ENCODE assay signal across 34 cellular contexts in the genomic region with DNA sequence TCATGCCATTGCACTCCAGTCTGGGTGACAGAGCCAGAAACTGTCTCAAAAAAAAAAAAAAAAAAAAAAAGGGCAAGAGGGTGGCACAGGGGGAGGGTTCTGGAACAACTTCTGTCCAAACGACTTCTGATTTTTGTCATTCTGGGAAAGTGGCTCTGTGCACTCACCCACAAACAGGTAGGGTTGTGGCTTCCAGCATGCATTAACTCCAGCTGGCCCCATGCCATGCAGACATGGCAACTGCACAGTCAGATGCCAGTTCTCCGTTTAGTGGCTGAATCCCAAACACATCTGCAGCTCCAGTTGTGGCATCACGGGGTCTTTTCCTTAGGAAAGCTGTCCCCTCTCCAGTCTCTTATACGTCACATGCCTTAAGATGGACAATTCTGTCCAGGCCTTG. TPM values are rescaled to one million over a fixed set of nuclear protein-coding genes. Genes with fewer than 3 reads are reported as not detected.
"Had no signal": no experiment of that assay in that cellular context is flagged by ENCODE, and none has a peak within 500 bp of the region (broad histone marks: within the 10 kb centered on the region; RNA-seq: fewer than 3 reads in every experiment).

No MANE protein-coding gene starts in this region.

- H3K4me3 ChIP-seq: adrenal gland, body of pancreas, esophagus squamous epithelium, gastroesophageal sphincter, heart right ventricle had no signal

- H3K9me3 ChIP-seq: adrenal gland, body of pancreas, esophagus squamous epithelium, gastroesophageal sphincter, heart right ventricle had no signal

- H3K36me3 ChIP-seq: adrenal gland, esophagus squamous epithelium, gastroesophageal sphincter, heart right ventricle had no signal

- DNase-seq: activated CD4-positive, alpha-beta memory T cell treated with anti-CD3 and anti-CD28 coated beads for 36 hours; activated CD4-positive, alpha-beta T cell treated with anti-CD3 and anti-CD28 coated beads for 36 hours; activated CD4-positive, alpha-beta T cell treated with anti-CD3 and anti-CD28 coated beads, Interleukin-2, amount 10 ng/mL, durations not matched to agents 24 days and 14 days; activated CD4-positive, CD25-positive, alpha-beta regulatory T cell; activated CD4-positive, CD25-positive, alpha-beta regulatory T cell treated with anti-CD3 and anti-CD28 coated beads, Interleukin-2, amount 50 U/mL, for 72 hours; activated CD8-positive, alpha-beta memory T cell treated with anti-CD3 and anti-CD28 coated beads, Interleukin-2, amount 10 ng/mL, durations not matched to agents 7 days and 5 days; activated CD8-positive, alpha-beta memory T cell treated with anti-CD3 and anti-CD28 coated beads, Interleukin-2, amount 50 U/mL, for 4 hours; activated CD8-positive, alpha-beta T cell treated with anti-CD3 and anti-CD28 coated beads, Interleukin-2, amount 10 ng/mL, durations not matched to agents 7 days and 5 days; activated effector memory CD4-positive, alpha-beta T cell treated with anti-CD3 and anti-CD28 coated beads, Interleukin-2, amount 50 U/mL, for 16 hours; activated naive CD4-positive, alpha-beta T cell treated with anti-CD3 and anti-CD28 coated beads for 36 hours; activated naive CD8-positive, alpha-beta T cell treated with anti-CD3 and anti-CD28 coated beads for 36 hours; activated naive CD8-positive, alpha-beta T cell treated with anti-CD3 and anti-CD28 coated beads, Interleukin-2, amount 50 U/mL, for 24 hours; activated T-cell treated with anti-CD3 and anti-CD28 coated beads, Interleukin-2, amount 50 U/mL, for 1 hour; activated T-cell treated with anti-CD3 and anti-CD28 coated beads, Interleukin-2, amount 50 U/mL, for 48 hours; adrenal gland; amygdala; aorta; caudate nucleus; effector CD8-positive, alpha-beta T cell; esophagus squamous epithelium; foreskin melanocyte; heart right ventricle; T-helper 2 cell had no signal

- H3K27ac ChIP-seq: adrenal gland, body of pancreas, epithelial cell of prostate, esophagus squamous epithelium, gastroesophageal sphincter, heart right ventricle had no signal

- ATAC-seq: activated CD4-positive, alpha-beta T cell treated with anti-CD3 and anti-CD28 coated beads for 36 hours; activated CD8-positive, alpha-beta memory T cell treated with anti-CD3 and anti-CD28 coated beads, Interleukin-2, amount 10 ng/mL, durations not matched to agents 7 days and 5 days; activated CD8-positive, alpha-beta T cell treated with anti-CD3 and anti-CD28 coated beads, Interleukin-2, amount 10 ng/mL, durations not matched to agents 7 days and 5 days; activated naive CD8-positive, alpha-beta T cell treated with anti-CD3 and anti-CD28 coated beads, Interleukin-2, amount 50 U/mL, for 24 hours; body of pancreas; gastroesophageal sphincter; heart right ventricle had no signal

- H3K4me1 ChIP-seq: adrenal gland, body of pancreas, esophagus squamous epithelium, gastroesophageal sphincter, heart right ventricle had no signal

RNA-seq across cellular contexts. Expression of a gene that starts 30.3 kb away (rescaled TPM):
- total RNA-seq: activated CD4-positive, alpha-beta memory T cell treated with anti-CD3 and anti-CD28 coated beads for 36 hours; activated CD8-positive, alpha-beta memory T cell treated with anti-CD3 and anti-CD28 coated beads for 36 hours; activated CD8-positive, alpha-beta T cell treated with anti-CD3 and anti-CD28 coated beads, Interleukin-2, amount 10 ng/mL, durations not matched to agents 7 days and 5 days; activated naive CD8-positive, alpha-beta T cell treated with anti-CD3 and anti-CD28 coated beads for 36 hours; activated T-helper 2 cell treated with anti-CD3 and anti-CD28 coated beads, Interferon-gamma antibody, Interleukin-2, Interleukin-4, amounts not matched to agents 10 μg/mL and 5 μg/mL and 100 μg/mL, durations not matched to agents 14 hours and 24 hours and 36 hours; body of pancreas; chondrocyte; dermis microvascular lymphatic vessel endothelial cell; gastroesophageal sphincter; glomerular endothelial cell had no signal
- polyA plus RNA-seq: aorta, endothelial cell of umbilical vein, heart right ventricle had no signal

RNA-seq across cellular contexts. Expression of a gene that starts 47.5 kb away (rescaled TPM):
- total RNA-seq: chondrocyte, fibroblast of lung, fibroblast of villous mesenchyme had no signal

RNA-seq across cellular contexts. Expression of a gene that starts 47.6 kb away (rescaled TPM):
- total RNA-seq: chondrocyte, fibroblast of lung had no signal
